In genomic region chr2:213627835-213628234, GRCh38 we compare ENCODE assay signal across 18 cellular contexts.
DNase-seq lines count a peak whose midpoint lies in the region; ATAC-seq, FAIRE-seq and TF ChIP-seq lines count a peak whose summit lies in the region.
"Had no signal": no experiment of that assay in that cellular context is flagged by ENCODE, and none has a peak within 500 bp of the region (broad histone marks: within the 10 kb centered on the region; RNA-seq: fewer than 3 reads in every experiment).

No MANE protein-coding gene starts in this region.

- ATAC-seq in GM18502 (IDR thresholded peaks at IDR 0.05; ENCODE audit: poor library complexity, unreplicated experiment) = peak; percentile 57
- peak; percentile 37 for ATAC-seq in GM19463 (IDR thresholded peaks at IDR 0.05; ENCODE audit: unreplicated experiment)
- ATAC-seq in HG02870 (IDR thresholded peaks at IDR 0.05; ENCODE audit: unreplicated experiment) = peak; percentile 33
- ATAC-seq in HG03565 (IDR thresholded peaks at IDR 0.05; ENCODE audit: unreplicated experiment) = peak; percentile 38
- ATAC-seq: activated CD8-positive, alpha-beta memory T cell treated with anti-CD3 and anti-CD28 coated beads, Interleukin-2, amount 10 ng/mL, durations not matched to agents 7 days and 5 days; left cardiac atrium had no signal

- TF ChIP-seq CTCF in GM20000 (IDR thresholded peaks at IDR 0.05; ENCODE audit: extremely low read depth, missing control alignments) = no peak

- no peak for FAIRE-seq in frontal cortex (lab: Jason Lieb, UNC)
- FAIRE-seq: astrocyte had no signal

- DNase-seq in globus pallidus (ENCODE audit: low spot score) = no peak
- DNase-seq in GM20000 (ENCODE audit: low spot score) = no peak
- no peak for DNase-seq in stimulated activated CD4-positive, alpha-beta T cell treated with anti-CD3 and anti-CD28 coated beads, Interleukin-2, amount 100 ng/mL, for 24 hours
- DNase-seq in frontal cortex (ENCODE audit: low spot score in 2 of 2) = no peak
- DNase-seq: activated CD4-positive, CD25-positive, alpha-beta regulatory T cell treated with anti-CD3 and anti-CD28 coated beads, Interleukin-2, amount 50 U/mL, for 72 hours; activated CD8-positive, alpha-beta memory T cell treated with anti-CD3 and anti-CD28 coated beads, Interleukin-2, amount 10 ng/mL, durations not matched to agents 7 days and 5 days; activated gamma-delta T cell treated with Interleukin-2 at 50 U/mL for 16 hours; CD8-positive, alpha-beta memory T cell; left cardiac atrium; NCI-H2029; NCI-H524; retina; T-helper 9 cell had no signal
